In genomic region chr7:123528265-123528664, GRCh38 we compare ENCODE assay signal across 29 cellular contexts. TPM values are rescaled to one million over a fixed set of nuclear protein-coding genes. Genes with fewer than 3 reads are reported as not detected.
A peak's percentile ranks its signal among the peaks of the same experiment; 100 is the strongest.
DNase-seq lines count a peak whose midpoint lies in the region; ATAC-seq and TF ChIP-seq lines count a peak whose summit lies in the region.
"Had no signal": no experiment of that assay in that cellular context is flagged by ENCODE, and none has a peak within 500 bp of the region (broad histone marks: within the 10 kb centered on the region; RNA-seq: fewer than 3 reads in every experiment).

No MANE protein-coding gene starts in this region.

- H3K27ac ChIP-seq in C4-2B (peak overlapping the region; percentile 57), H9 (ENCODE audit: insufficient read length, low read depth, low read length) (no peak overlapping the region), PC-9 (no peak overlapping the region), breast epithelium (no peak overlapping the region)
- H3K27ac ChIP-seq: BLaER1 treated with 17β-estradiol and CSF1 and Interleukin-3, amounts not matched to agents 10 nM and 100 nM; colonic mucosa; esophagus squamous epithelium; psoas muscle; RWPE1; testis had no signal

- peak overlapping the region; percentile 82 to 87 for H3K4me3 Mint-ChIP-seq in H9
- H3K4me3 Mint-ChIP-seq in stimulated activated naive CD8-positive, alpha-beta T cell treated with anti-CD3 and anti-CD28 coated beads, Interleukin-15, amount 100 ng/mL, for 72 hours, result no peak overlapping the region
- H3K4me3 Mint-ChIP-seq: activated CD4-positive, alpha-beta memory T cell treated with anti-CD3 and anti-CD28 coated beads, Interleukin-2, amount 10 ng/mL, durations not matched to agents 7 days and 5 days; activated naive CD8-positive, alpha-beta T cell treated with anti-CD3 and anti-CD28 coated beads, Interleukin-2, amount 50 U/mL, for 24 hours; effector memory CD8-positive, alpha-beta T cell; natural killer cell treated with Interleukin-12 subunit alpha and Interleukin-12 subunit beta and Interleukin-15 and Interleukin-18, amount 100 ng/mL, for 72 hours; stimulated activated effector memory CD8-positive, alpha-beta T cell treated with anti-CD3 and anti-CD28 coated beads, Interleukin-12 subunit alpha, Interleukin-12 subunit beta, amount 100 ng/mL, for 72 hours had no signal

- H3K9me3 Mint-ChIP-seq in H9, result peaks cover 3 to 4% of the 10 kb centered on the region in 2 experiments; a peak in 3 of 5 replicates
- no peaks in the 10 kb centered on the region for H3K9me3 Mint-ChIP-seq in stimulated activated naive CD8-positive, alpha-beta T cell treated with anti-CD3 and anti-CD28 coated beads, Interleukin-15, amount 100 ng/mL, for 72 hours
- H3K9me3 Mint-ChIP-seq: activated CD4-positive, alpha-beta memory T cell treated with anti-CD3 and anti-CD28 coated beads, Interleukin-2, amount 10 ng/mL, durations not matched to agents 7 days and 5 days; activated naive CD8-positive, alpha-beta T cell treated with anti-CD3 and anti-CD28 coated beads, Interleukin-2, amount 50 U/mL, for 24 hours; effector memory CD8-positive, alpha-beta T cell; natural killer cell treated with Interleukin-12 subunit alpha and Interleukin-12 subunit beta and Interleukin-15 and Interleukin-18, amount 100 ng/mL, for 72 hours; stimulated activated effector memory CD8-positive, alpha-beta T cell treated with anti-CD3 and anti-CD28 coated beads, Interleukin-12 subunit alpha, Interleukin-12 subunit beta, amount 100 ng/mL, for 72 hours had no signal

- H3K23me2 ChIP-seq in H9 (ENCODE audit: insufficient read length, low read depth, low read length, poor library complexity, severe bottlenecking), result no peaks in the 10 kb centered on the region

- H2BK12ac ChIP-seq in H9 (ENCODE audit: insufficient read length, low read depth, low read length), result peak overlapping the region; percentile 14

- no peak overlapping the region for H2BK20ac ChIP-seq in H9 (ENCODE audit: low read depth, low read length, poor library complexity, severe bottlenecking)

- TF ChIP-seq POLR2A in breast epithelium (IDR thresholded peaks at IDR 0.05), result no peak

- TF ChIP-seq CTCF in C4-2B (conservative IDR thresholded peaks at IDR 0.05) (no peak), H9 (conservative IDR thresholded peaks at IDR 0.05) (no peak), PC-9 (conservative IDR thresholded peaks at IDR 0.05) (no peak), breast epithelium (IDR thresholded peaks at IDR 0.05) (no peak)

- H3K4ac ChIP-seq in H9 (ENCODE audit: low read depth, low read length), result no peak overlapping the region

- no peak overlapping the region for H2BK120ac ChIP-seq in H9 (ENCODE audit: low read depth, low read length, poor library complexity, severe bottlenecking)

- H3K27me3 Mint-ChIP-seq in H9 (ENCODE audit: low read depth), result peaks cover 4% of the 10 kb centered on the region
- peaks cover 12% of the 10 kb centered on the region for H3K27me3 Mint-ChIP-seq in stimulated activated naive CD8-positive, alpha-beta T cell treated with anti-CD3 and anti-CD28 coated beads, Interleukin-15, amount 100 ng/mL, for 72 hours

- H3K36me3 ChIP-seq in PC-9 (ENCODE audit: low read depth), result no peaks in the 10 kb centered on the region
- no peaks in the 10 kb centered on the region for H3K36me3 ChIP-seq in breast epithelium
- H3K36me3 ChIP-seq: BLaER1 treated with 17β-estradiol and CSF1 and Interleukin-3, amounts not matched to agents 10 nM and 100 nM; colonic mucosa; esophagus squamous epithelium had no signal

- intact Hi-C loops in PC-9 (cut with micrococcal nuclease; ENCODE audit: unreplicated experiment) (no loop called here), breast epithelium (cut with DNase I; ENCODE audit: low total_unique reads) (no loop called here)

- peaks cover 0 to 6% (median 4%) of the 10 kb centered on the region in 3 experiments; a peak in 3 of 7 replicates for H3K36me3 Mint-ChIP-seq in H9 (ENCODE audit: insufficient read depth in 1 of 3, low read depth in 3 of 3)
- H3K36me3 Mint-ChIP-seq: natural killer cell treated with Interleukin-12 subunit alpha and Interleukin-12 subunit beta and Interleukin-15 and Interleukin-18, amount 100 ng/mL, for 72 hours; stimulated activated effector memory CD8-positive, alpha-beta T cell treated with anti-CD3 and anti-CD28 coated beads, Interleukin-12 subunit alpha, Interleukin-12 subunit beta, amount 100 ng/mL, for 72 hours had no signal

- H3K14ac ChIP-seq in H9 (ENCODE audit: insufficient read depth, low read length), result no peak overlapping the region

- H3K27ac Mint-ChIP-seq in H9, result peak overlapping the region; percentile 66 to 98 (median 94); a peak in 4 of 7 replicates
- no peak overlapping the region for H3K27ac Mint-ChIP-seq in stimulated activated naive CD8-positive, alpha-beta T cell treated with anti-CD3 and anti-CD28 coated beads, Interleukin-15, amount 100 ng/mL, for 72 hours
- H3K27ac Mint-ChIP-seq: activated CD4-positive, alpha-beta memory T cell treated with anti-CD3 and anti-CD28 coated beads, Interleukin-2, amount 10 ng/mL, durations not matched to agents 7 days and 5 days; activated naive CD8-positive, alpha-beta T cell treated with anti-CD3 and anti-CD28 coated beads, Interleukin-2, amount 50 U/mL, for 24 hours; effector memory CD8-positive, alpha-beta T cell; natural killer cell treated with Interleukin-12 subunit alpha and Interleukin-12 subunit beta and Interleukin-15 and Interleukin-18, amount 100 ng/mL, for 72 hours; stimulated activated effector memory CD8-positive, alpha-beta T cell treated with anti-CD3 and anti-CD28 coated beads, Interleukin-12 subunit alpha, Interleukin-12 subunit beta, amount 100 ng/mL, for 72 hours had no signal

- H3K9me2 ChIP-seq in PC-9 (ENCODE audit: insufficient read depth), result no peaks in the 10 kb centered on the region

- H4K91ac ChIP-seq in H9 (ENCODE audit: insufficient read length, low read depth, low read length), result no peak overlapping the region

- H3K9me3 ChIP-seq in H9 (ENCODE audit: control insufficient read depth, low read depth, low read length) (no peaks in the 10 kb centered on the region), PC-9 (ENCODE audit: insufficient read depth, low read depth) (no peaks in the 10 kb centered on the region), iPS-18c (ENCODE audit: control insufficient read depth, insufficient read depth, low read length) (no peaks in the 10 kb centered on the region), breast epithelium (no peaks in the 10 kb centered on the region)
- H3K9me3 ChIP-seq: BLaER1 treated with 17β-estradiol and CSF1 and Interleukin-3, amounts not matched to agents 10 nM and 100 nM; colonic mucosa; esophagus squamous epithelium; psoas muscle; testis had no signal

- no peak overlapping the region for H4K5ac ChIP-seq in H9 (ENCODE audit: insufficient read length, low read depth, low read length)

- DNase-seq in H9, result no peak
- no peak for DNase-seq in PC-9
- no peak for DNase-seq in stimulated activated naive CD8-positive, alpha-beta T cell treated with anti-CD3 and anti-CD28 coated beads, Interleukin-15, amount 100 ng/mL, for 72 hours
- no peak for DNase-seq in cerebellar nuclear complex (lab: John Stamatoyannopoulos, UW)
- no peak for DNase-seq in stimulated activated naive CD4-positive, alpha-beta T cell (lab: John Stamatoyannopoulos, UW)
- DNase-seq in breast epithelium (ENCODE audit: low spot score in 2 of 2), result no peak
- DNase-seq: activated CD4-positive, alpha-beta memory T cell treated with anti-CD3 and anti-CD28 coated beads, Interleukin-2, amount 10 ng/mL, durations not matched to agents 7 days and 5 days; activated effector memory CD4-positive, alpha-beta T cell treated with anti-CD3 and anti-CD28 coated beads, Interleukin-2, amount 50 U/mL, for 16 hours; activated naive CD8-positive, alpha-beta T cell treated with anti-CD3 and anti-CD28 coated beads, Interleukin-2, amount 50 U/mL, for 24 hours; activated T-cell treated with anti-CD3 and anti-CD28 coated beads for 4 hours; colonic mucosa; effector memory CD8-positive, alpha-beta T cell; esophagus squamous epithelium; Kasumi-1; NCI-H1048; NCI-H2081 treated with DMSO at 0.1 percent for 48 hours; NCI-H510A; psoas muscle; stimulated activated CD4-positive, alpha-beta T cell treated with anti-CD3 and anti-CD28 coated beads, Interleukin-1b, Interleukin-23, amount 100 ng/mL, for 48 hours; T-helper 9 cell; testis had no signal

- no peak overlapping the region for H3K18ac ChIP-seq in H9 (ENCODE audit: insufficient read length, low read depth, low read length)

- H3K4me2 ChIP-seq in H9 (ENCODE audit: insufficient read depth, insufficient read length, low read length), result no peak overlapping the region
- peak overlapping the region; percentile 35; the same call in 1 of the 2 replicates for H3K4me2 ChIP-seq in PC-9
- H3K4me2 ChIP-seq: BLaER1 treated with 17β-estradiol and CSF1 and Interleukin-3, amounts not matched to agents 10 nM and 100 nM had no signal

- no peak overlapping the region for H2AK5ac ChIP-seq in H9 (ENCODE audit: insufficient read length, low read length)

- CTCF ChIA-PET in PC-9 (lab: Charles Lee), result interaction anchor here (0.9 kb wide), 1 partner anchor 34 kb away, joined by 4 read pairs; no protein-coding TSS in a partner anchor

- no peak for ATAC-seq in stimulated activated naive CD8-positive, alpha-beta T cell treated with anti-CD3 and anti-CD28 coated beads, Interleukin-15, amount 100 ng/mL, for 72 hours
- ATAC-seq: activated CD4-positive, CD25-positive, alpha-beta regulatory T cell treated with anti-CD3 and anti-CD28 coated beads, Interleukin-2, amount 50 U/mL, for 24 hours; activated naive CD8-positive, alpha-beta T cell treated with anti-CD3 and anti-CD28 coated beads, Interleukin-2, amount 50 U/mL, for 24 hours; effector memory CD8-positive, alpha-beta T cell; left lobe of liver; natural killer cell treated with Interleukin-12 subunit alpha and Interleukin-12 subunit beta and Interleukin-15 and Interleukin-18, amount 100 ng/mL, for 72 hours; psoas muscle; stimulated activated effector memory CD8-positive, alpha-beta T cell treated with anti-CD3 and anti-CD28 coated beads, Interleukin-12 subunit alpha, Interleukin-12 subunit beta, amount 100 ng/mL, for 72 hours had no signal

- H3K79me2 ChIP-seq in H9 (ENCODE audit: insufficient read depth, low read length), result no peaks in the 10 kb centered on the region
- H3K79me2 ChIP-seq in PC-9 (ENCODE audit: low read depth), result no peaks in the 10 kb centered on the region

- no peak overlapping the region for H2BK15ac ChIP-seq in H9 (ENCODE audit: low read depth, low read length)

- H3T11ph ChIP-seq in H9 (ENCODE audit: low read length), result no peak overlapping the region

- no peak overlapping the region for H3K56ac ChIP-seq in H9 (ENCODE audit: insufficient read length, low read depth, low read length)

- H4K20me1 ChIP-seq in H9 (ENCODE audit: control insufficient read depth, insufficient read depth, insufficient read length) (no peaks in the 10 kb centered on the region), PC-9 (ENCODE audit: insufficient read depth) (no peaks in the 10 kb centered on the region)
- H4K20me1 ChIP-seq: BLaER1 treated with 17β-estradiol and CSF1 and Interleukin-3, amounts not matched to agents 10 nM and 100 nM had no signal

- no peaks in the 10 kb centered on the region for H3F3A ChIP-seq in PC-9 (ENCODE audit: insufficient read depth, low read depth)

- no peaks in the 10 kb centered on the region for H3K79me1 ChIP-seq in H9 (ENCODE audit: insufficient read depth, low read depth, low read length, poor library complexity, severe bottlenecking)

- H4K8ac ChIP-seq in H9 (replicated peaks; ENCODE audit: insufficient read length, low read depth, low read length), result no peak overlapping the region

- WGBS in H9 (ENCODE audit: extremely low coverage, insufficient read length, low lambda C conversion rate), result no CpG with 5 or more reads among the region's 5 CpGs

- H2AFZ ChIP-seq in H9 (ENCODE audit: low read length) (no peak overlapping the region), PC-9 (peak overlapping the region; percentile 76; the same call in 1 of the 2 replicates)

- H3K4me1 Mint-ChIP-seq in H9, result peaks cover 18 to 24% of the 10 kb centered on the region in 2 experiments
- H3K4me1 Mint-ChIP-seq in stimulated activated naive CD8-positive, alpha-beta T cell treated with anti-CD3 and anti-CD28 coated beads, Interleukin-15, amount 100 ng/mL, for 72 hours, result peaks cover 3% of the 10 kb centered on the region

- H3K4me3 ChIP-seq in PC-9 (peak overlapping the region; percentile 48; the same call in 1 of the 2 replicates), iPS-18c (ENCODE audit: insufficient read depth, low read depth, low read length) (peak overlapping the region; percentile 28; the same call in 1 of the 2 replicates), breast epithelium (no peak overlapping the region)
- H3K4me3 ChIP-seq: BLaER1 treated with 17β-estradiol and CSF1 and Interleukin-3, amounts not matched to agents 10 nM and 100 nM; colonic mucosa; psoas muscle; testis had no signal

- POLR2A ChIA-PET in PC-9 (lab: Charles Lee; ENCODE audit: unreplicated experiment), result no interaction called here

- H3K27me3 ChIP-seq in H9 (ENCODE audit: insufficient read depth, low read length) (no peaks in the 10 kb centered on the region), PC-9 (ENCODE audit: insufficient read depth, low read depth) (no peaks in the 10 kb centered on the region), breast epithelium (no peaks in the 10 kb centered on the region)
- H3K27me3 ChIP-seq: colonic mucosa, testis had no signal

- H3K9ac ChIP-seq in H9 (ENCODE audit: extremely low read depth, insufficient read length, low read length), result no peak overlapping the region
- H3K9ac ChIP-seq: BLaER1 treated with 17β-estradiol and CSF1 and Interleukin-3, amounts not matched to agents 10 nM and 100 nM had no signal

- BruUV-seq in PC-9 (replicated peaks; lab: Mats Ljungman, UMichigan), result no TSS peak

- H2BK5ac ChIP-seq in H9 (ENCODE audit: insufficient read length, low read length), result no peak overlapping the region

- H3K4me1 ChIP-seq in H9 (ENCODE audit: insufficient read depth, low read length) (no peaks in the 10 kb centered on the region), PC-9 (replicated peaks; ENCODE audit: insufficient read depth) (no peaks in the 10 kb centered on the region), breast epithelium (no peaks in the 10 kb centered on the region)
- H3K4me1 ChIP-seq: BLaER1 treated with 17β-estradiol and CSF1 and Interleukin-3, amounts not matched to agents 10 nM and 100 nM; colonic mucosa; testis had no signal

- H3K23ac ChIP-seq in H9 (ENCODE audit: insufficient read length, low read depth, low read length), result no peak overlapping the region

RNA-seq across cellular contexts. Expression of gene IQUB, which starts 6.1 kb away (rescaled TPM):
- total RNA-seq in H9 (2021) (0.28 and 0.39 TPM in 2 replicates), PC-9 (2021) (0.33 and 0.98 TPM in 2 replicates), breast epithelium (1 to 10 TPM in 2 of 3 donors, under 1 TPM in 1; 0.32 to 8.2 (median 3.3) TPM)
- total RNA-seq: activated CD4-positive, alpha-beta memory T cell treated with anti-CD3 and anti-CD28 coated beads, Interleukin-2, amount 10 ng/mL, durations not matched to agents 7 days and 5 days had no signal

RNA-seq across cellular contexts. Expression of gene NDUFA5, which starts 29.4 kb away (rescaled TPM):
- 69.4 and 76.5 TPM in 2 replicates for total RNA-seq in H9 (2021)
- total RNA-seq in PC-9 (2021), result 57.0 and 75.9 TPM in 2 replicates
- total RNA-seq in breast epithelium, result 10 to 100 TPM; 34.9 to 73.3 (median 43.3) TPM

Comparison
In these comparisons a context has a peak if more than half of its experiments do, and no peak if none do; other contexts are left out.
1. H3K27ac Mint-ChIP-seq: peak in H9 (3 of 3); none in stimulated activated naive CD8-positive, alpha-beta T cell treated with anti-CD3 and anti-CD28 coated beads, Interleukin-15, amount 100 ng/mL, for 72 hours (0 of 2).
2. H3K4me3 Mint-ChIP-seq: peak in H9 (2 of 2); none in stimulated activated naive CD8-positive, alpha-beta T cell treated with anti-CD3 and anti-CD28 coated beads, Interleukin-15, amount 100 ng/mL, for 72 hours (0 of 2).
3. H3K4me3 ChIP-seq: peak in PC-9 (single experiment) and iPS-18c (single experiment); none in breast epithelium (0 of 3).